9 cellular contexts compared by ENCODE assay signal in genomic region chr19:47176627-47177090, GRCh38. TPM values are rescaled to one million over a fixed set of nuclear protein-coding genes. Genes with fewer than 3 reads are reported as not detected.
DNase-seq lines count a peak whose midpoint lies in the region; ATAC-seq, FAIRE-seq and TF ChIP-seq lines count a peak whose summit lies in the region.
"Had no signal": no experiment of that assay in that cellular context is flagged by ENCODE, and none has a peak within 500 bp of the region (broad histone marks: within the 10 kb centered on the region; RNA-seq: fewer than 3 reads in every experiment).

No MANE protein-coding gene starts in this region.

- H3K4me1 ChIP-seq in upper lobe of left lung, result peaks cover 14 to 22% (median 16%) of the 10 kb centered on the region in 4 donors

- no peaks in the 10 kb centered on the region for H3K27me3 Mint-ChIP-seq in mesothelial cell of epicardium (ENCODE audit: low read depth)

- H3K4me1 Mint-ChIP-seq in mesothelial cell of epicardium, result peaks cover 45% of the 10 kb centered on the region

- H3K36me3 Mint-ChIP-seq in mesothelial cell of epicardium, result peaks cover 35% of the 10 kb centered on the region

- DNase-seq in activated T-cell treated with anti-CD3 and anti-CD28 coated beads for 1 hour (ENCODE audit: low read depth) (peak; percentile 15), activated T-cell treated with anti-CD3 and anti-CD28 coated beads for 4 hours (no peak), astrocyte of the hippocampus (ENCODE audit: low read depth, low spot score) (peak; percentile 78), mesothelial cell of epicardium (ENCODE audit: low spot score in 2 of 2, unreplicated experiment in 2 of 2) (no peak), upper lobe of left lung (no peak), hippocampal formation (lab: John Stamatoyannopoulos, UW) (no peak), SK-N-DZ (ENCODE audit: low spot score) (no peak), D721Med (ENCODE audit: insufficient read length, low spot score) (no peak)

- peak overlapping the region; percentile 14 for H3K4me3 Mint-ChIP-seq in mesothelial cell of epicardium

- no peaks in the 10 kb centered on the region for H3K9me3 ChIP-seq in upper lobe of left lung
- H3K9me3 ChIP-seq: A549 had no signal

- peaks cover 0 to 30% (median 18%) of the 10 kb centered on the region in 4 donors for H3K36me3 ChIP-seq in upper lobe of left lung

- 24% methylated on average over 5 of the region's 5 CpGs for WGBS in upper lobe of left lung, 2 donors

- no peak for TF ChIP-seq CTCF in mesothelial cell of epicardium (IDR thresholded peaks at IDR 0.05; ENCODE audit: unreplicated experiment)
- TF ChIP-seq CTCF in upper lobe of left lung (IDR thresholded peaks at IDR 0.05), result no peak
- TF ChIP-seq CTCF in D721Med (IDR thresholded peaks at IDR 0.05; ENCODE audit: insufficient read depth, missing control alignments), result no peak

- H3K27ac ChIP-seq in upper lobe of left lung, result peak overlapping the region; percentile 19 to 68 (median 46)
- H3K27ac ChIP-seq: A549 had no signal

- no peak for ATAC-seq in upper lobe of left lung (ENCODE audit: low FRiP score in 2 of 2)
- ATAC-seq: A549 had no signal

- no peaks in the 10 kb centered on the region for H3K9me3 Mint-ChIP-seq in mesothelial cell of epicardium

- TF ChIP-seq POLR2A in upper lobe of left lung (IDR thresholded peaks at IDR 0.05), result no peak

- no peaks in the 10 kb centered on the region for H3K27me3 ChIP-seq in upper lobe of left lung

- no peak for FAIRE-seq in D721Med (lab: Jason Lieb, UNC)

- peak overlapping the region; percentile 97 for H3K27ac Mint-ChIP-seq in mesothelial cell of epicardium

- H3K4me3 ChIP-seq in upper lobe of left lung, result no peak overlapping the region
- H3K4me3 ChIP-seq: A549 had no signal

- TF ChIP-seq EP300 in upper lobe of left lung (IDR thresholded peaks at IDR 0.05), result no peak

RNA-seq across cellular contexts. Expression of gene SAE1, which starts 46.0 kb away (rescaled TPM):
- total RNA-seq in mesothelial cell of epicardium (137 to 141 TPM (median 138 TPM) in 3 replicates), upper lobe of left lung (10 to 100 TPM; 31.1 to 61.2 (median 55.3) TPM)
- polyA plus RNA-seq in SK-N-DZ (2014; cell fraction: cytosol; rRNA removed), result 168 and 204 TPM in 2 replicates
- polyA plus RNA-seq in SK-N-DZ (2014; cell fraction: nucleus; rRNA removed), result 60.9 and 65.5 TPM in 2 replicates

RNA-seq across cellular contexts. Expression of gene BBC3, which starts 54.3 kb away (rescaled TPM):
- total RNA-seq in mesothelial cell of epicardium, result 19.1 to 19.6 TPM (median 19.5 TPM) in 3 replicates
- total RNA-seq in upper lobe of left lung, result 10 to 100 TPM in 4 of 6 donors, 1 to 10 TPM in 2; 7.4 to 29.3 (median 15.9) TPM
- polyA plus RNA-seq in SK-N-DZ (2014; cell fraction: cytosol; rRNA removed), result 5.3 and 8.5 TPM in 2 replicates
- polyA plus RNA-seq in SK-N-DZ (2014; cell fraction: nucleus; rRNA removed), result 6.3 and 9.1 TPM in 2 replicates

Comparison
In these comparisons a context has a peak if more than half of its experiments do, and no peak if none do; other contexts are left out.
1. DNase-seq: peak in activated T-cell treated with anti-CD3 and anti-CD28 coated beads for 1 hour (single experiment) and astrocyte of the hippocampus (single experiment); none in activated T-cell treated with anti-CD3 and anti-CD28 coated beads for 4 hours (single experiment), mesothelial cell of epicardium (0 of 2), upper lobe of left lung (0 of 2), hippocampal formation (0 of 2), SK-N-DZ (single experiment) and D721Med (single experiment).